ENCODE assay signal across 3 cellular contexts in the genomic region with DNA sequence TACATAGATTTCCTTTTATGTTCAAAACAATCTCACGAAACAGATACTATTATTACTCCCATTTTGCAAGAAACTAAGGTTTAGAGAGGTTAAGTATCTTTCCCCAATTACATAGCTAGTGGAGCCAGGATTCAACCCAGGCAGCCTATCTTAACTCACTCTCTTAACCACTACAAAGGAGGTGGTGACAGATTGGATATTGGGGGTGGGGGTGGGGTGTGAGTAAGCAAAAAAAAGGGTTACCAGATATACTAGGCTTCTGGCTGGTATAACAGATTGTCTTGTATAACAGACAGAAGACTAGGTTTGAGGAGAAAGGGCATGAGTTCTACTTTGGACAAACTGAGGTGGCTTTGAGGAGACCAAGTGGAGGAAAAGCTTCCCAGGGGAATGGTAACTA.
TF ChIP-seq lines count a peak whose summit lies in the region.

No MANE protein-coding gene starts in this region.

TF ChIP-seq in SK-N-SH, 30 proteins besides CTCF, POLR2A, EP300 and RAD21:
- TF ChIP-seq POLR2AphosphoS5 (IDR thresholded peaks at IDR 0.05; ENCODE audit: low read depth, low read length) (no peak), TAF1 (IDR thresholded peaks at IDR 0.05; ENCODE audit: borderline replicate concordance, low read depth, low read length) (no peak), EZH2phosphoT487 (IDR thresholded peaks at IDR 0.05; ENCODE audit: borderline replicate concordance, low read depth) (no peak), MEF2A (IDR thresholded peaks at IDR 0.05; ENCODE audit: borderline replicate concordance, low read depth) (no peak), CHD2 (IDR thresholded peaks at IDR 0.05; ENCODE audit: low read length, partially characterized antibody) (no peak), RXRA (IDR thresholded peaks at IDR 0.05; ENCODE audit: borderline replicate concordance, low read depth) (no peak), SIN3A (IDR thresholded peaks at IDR 0.05; ENCODE audit: borderline replicate concordance, low read depth, low read length) (no peak), TCF12 (IDR thresholded peaks at IDR 0.05) (no peak), FOXM1 (IDR thresholded peaks at IDR 0.05; ENCODE audit: low read depth) (no peak), SMC3 (IDR thresholded peaks at IDR 0.05; ENCODE audit: low read depth, low read length) (no peak), ELF1 (IDR thresholded peaks at IDR 0.05) (no peak), FOXJ3 (CRISPR knock-in tag; IDR thresholded peaks at IDR 0.05) (no peak)
- TF ChIP-seq, protein P1, sequence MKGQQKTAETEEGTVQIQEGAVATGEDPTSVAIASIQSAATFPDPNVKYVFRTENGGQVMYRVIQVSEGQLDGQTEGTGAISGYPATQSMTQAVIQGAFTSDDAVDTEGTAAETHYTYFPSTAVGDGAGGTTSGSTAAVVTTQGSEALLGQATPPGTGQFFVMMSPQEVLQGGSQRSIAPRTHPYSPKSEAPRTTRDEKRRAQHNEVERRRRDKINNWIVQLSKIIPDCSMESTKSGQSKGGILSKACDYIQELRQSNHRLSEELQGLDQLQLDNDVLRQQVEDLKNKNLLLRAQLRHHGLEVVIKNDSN (IDR thresholded peaks at IDR 0.05; ENCODE audit: borderline replicate concordance, low read depth): no peak
- TF ChIP-seq, protein P2, sequence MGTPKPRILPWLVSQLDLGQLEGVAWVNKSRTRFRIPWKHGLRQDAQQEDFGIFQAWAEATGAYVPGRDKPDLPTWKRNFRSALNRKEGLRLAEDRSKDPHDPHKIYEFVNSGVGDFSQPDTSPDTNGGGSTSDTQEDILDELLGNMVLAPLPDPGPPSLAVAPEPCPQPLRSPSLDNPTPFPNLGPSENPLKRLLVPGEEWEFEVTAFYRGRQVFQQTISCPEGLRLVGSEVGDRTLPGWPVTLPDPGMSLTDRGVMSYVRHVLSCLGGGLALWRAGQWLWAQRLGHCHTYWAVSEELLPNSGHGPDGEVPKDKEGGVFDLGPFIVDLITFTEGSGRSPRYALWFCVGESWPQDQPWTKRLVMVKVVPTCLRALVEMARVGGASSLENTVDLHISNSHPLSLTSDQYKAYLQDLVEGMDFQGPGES (IDR thresholded peaks at IDR 0.05; ENCODE audit: low read depth, low read length): no peak

TF ChIP-seq in SK-N-SH treated with all-trans-retinoic acid at 6 μM for 48 hours, 23 proteins besides CTCF, POLR2A, EP300 and RAD21:
- TF ChIP-seq, protein P3, sequence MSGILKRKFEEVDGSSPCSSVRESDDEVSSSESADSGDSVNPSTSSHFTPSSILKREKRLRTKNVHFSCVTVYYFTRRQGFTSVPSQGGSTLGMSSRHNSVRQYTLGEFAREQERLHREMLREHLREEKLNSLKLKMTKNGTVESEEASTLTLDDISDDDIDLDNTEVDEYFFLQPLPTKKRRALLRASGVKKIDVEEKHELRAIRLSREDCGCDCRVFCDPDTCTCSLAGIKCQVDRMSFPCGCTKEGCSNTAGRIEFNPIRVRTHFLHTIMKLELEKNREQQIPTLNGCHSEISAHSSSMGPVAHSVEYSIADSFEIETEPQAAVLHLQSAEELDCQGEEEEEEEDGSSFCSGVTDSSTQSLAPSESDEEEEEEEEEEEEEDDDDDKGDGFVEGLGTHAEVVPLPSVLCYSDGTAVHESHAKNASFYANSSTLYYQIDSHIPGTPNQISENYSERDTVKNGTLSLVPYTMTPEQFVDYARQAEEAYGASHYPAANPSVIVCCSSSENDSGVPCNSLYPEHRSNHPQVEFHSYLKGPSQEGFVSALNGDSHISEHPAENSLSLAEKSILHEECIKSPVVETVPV (CRISPR knock-in tag; IDR thresholded peaks at IDR 0.05): no peak
- TF ChIP-seq RARB (CRISPR knock-in tag; IDR thresholded peaks at IDR 0.05): no peak

TF ChIP-seq in GM12878, 131 proteins besides CTCF, POLR2A, EP300 and RAD21:
- 0 out of 2 replicates have a peak, but pooled peaks have one; percentile 8 for TF ChIP-seq RUNX3 (IDR thresholded peaks at IDR 0.05; ENCODE audit: low read length)
- TF ChIP-seq, protein P4, sequence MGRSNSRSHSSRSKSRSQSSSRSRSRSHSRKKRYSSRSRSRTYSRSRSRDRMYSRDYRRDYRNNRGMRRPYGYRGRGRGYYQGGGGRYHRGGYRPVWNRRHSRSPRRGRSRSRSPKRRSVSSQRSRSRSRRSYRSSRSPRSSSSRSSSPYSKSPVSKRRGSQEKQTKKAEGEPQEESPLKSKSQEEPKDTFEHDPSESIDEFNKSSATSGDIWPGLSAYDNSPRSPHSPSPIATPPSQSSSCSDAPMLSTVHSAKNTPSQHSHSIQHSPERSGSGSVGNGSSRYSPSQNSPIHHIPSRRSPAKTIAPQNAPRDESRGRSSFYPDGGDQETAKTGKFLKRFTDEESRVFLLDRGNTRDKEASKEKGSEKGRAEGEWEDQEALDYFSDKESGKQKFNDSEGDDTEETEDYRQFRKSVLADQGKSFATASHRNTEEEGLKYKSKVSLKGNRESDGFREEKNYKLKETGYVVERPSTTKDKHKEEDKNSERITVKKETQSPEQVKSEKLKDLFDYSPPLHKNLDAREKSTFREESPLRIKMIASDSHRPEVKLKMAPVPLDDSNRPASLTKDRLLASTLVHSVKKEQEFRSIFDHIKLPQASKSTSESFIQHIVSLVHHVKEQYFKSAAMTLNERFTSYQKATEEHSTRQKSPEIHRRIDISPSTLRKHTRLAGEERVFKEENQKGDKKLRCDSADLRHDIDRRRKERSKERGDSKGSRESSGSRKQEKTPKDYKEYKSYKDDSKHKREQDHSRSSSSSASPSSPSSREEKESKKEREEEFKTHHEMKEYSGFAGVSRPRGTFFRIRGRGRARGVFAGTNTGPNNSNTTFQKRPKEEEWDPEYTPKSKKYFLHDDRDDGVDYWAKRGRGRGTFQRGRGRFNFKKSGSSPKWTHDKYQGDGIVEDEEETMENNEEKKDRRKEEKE (IDR thresholded peaks at IDR 0.05): no peak
